Comparison of ENCODE assay signal across 8 cellular contexts in the genomic region with DNA sequence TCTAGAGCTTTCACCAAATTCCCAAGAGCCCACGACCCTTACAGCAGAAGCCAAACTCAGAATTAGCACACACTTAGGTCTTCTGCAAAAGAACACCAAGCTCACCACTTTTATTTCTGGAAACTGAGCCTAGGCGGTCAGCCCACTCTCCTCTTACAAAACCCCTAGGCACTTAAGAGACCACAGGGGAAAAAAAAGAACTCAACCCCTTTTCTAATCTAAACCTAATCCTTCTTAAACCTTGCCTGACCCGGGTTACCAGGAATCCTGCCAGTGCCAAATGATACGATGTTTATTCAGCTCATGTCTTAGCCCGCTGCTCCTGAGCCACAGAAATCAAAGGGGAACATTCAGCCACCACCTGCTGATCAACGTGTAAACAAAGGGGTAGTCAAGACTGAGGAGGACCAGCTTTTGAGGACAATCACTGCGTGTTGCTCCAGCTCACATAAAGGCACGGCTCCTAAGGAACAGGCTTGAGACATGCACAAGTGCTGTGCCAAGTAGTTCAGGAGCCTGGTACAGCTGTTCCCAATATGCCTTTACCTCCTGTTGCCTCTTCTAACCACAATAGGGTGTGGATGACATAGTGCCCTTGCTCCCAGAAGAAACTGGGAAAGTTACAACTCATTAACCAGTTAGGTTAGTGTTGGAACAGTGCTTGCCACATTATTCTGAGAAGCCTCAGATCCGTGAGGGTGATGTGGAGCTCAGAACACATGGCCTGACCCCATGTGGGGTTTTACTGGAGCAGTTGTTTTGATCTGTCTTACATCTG. TPM values are rescaled to one million over a fixed set of nuclear protein-coding genes. Genes with fewer than 3 reads are reported as not detected.
A peak's percentile ranks its signal among the peaks of the same experiment; 100 is the strongest.
DNase-seq lines count a peak whose midpoint lies in the region; ATAC-seq, FAIRE-seq and TF ChIP-seq lines count a peak whose summit lies in the region.

No MANE protein-coding gene starts in this region.

- no peaks in the 10 kb centered on the region for H3K9me3 Mint-ChIP-seq in astrocyte (ENCODE audit: unreplicated experiment)
- no peaks in the 10 kb centered on the region for H3K9me3 Mint-ChIP-seq in activated CD4-positive, alpha-beta memory T cell treated with anti-CD3 and anti-CD28 coated beads for 36 hours

- no peak for TF ChIP-seq POLR2A in A549 (IDR thresholded peaks at IDR 0.05; ENCODE audit: low read length)

- no peaks in the 10 kb centered on the region for H4K20me1 ChIP-seq in astrocyte (ENCODE audit: insufficient read depth, low read length)

- H3K4me1 ChIP-seq in A549 = peaks cover 51% of the 10 kb centered on the region
- H3K4me1 ChIP-seq in astrocyte (ENCODE audit: insufficient read depth, low read length) = peaks cover 17% of the 10 kb centered on the region
- peaks cover 8 to 16% of the 10 kb centered on the region in 2 donors for H3K4me1 ChIP-seq in kidney (ENCODE audit: control insufficient read depth in 1 of 2, insufficient read depth in 1 of 2, low read depth in 1 of 2, low read length in 2 of 2)
- peaks cover 10 to 20% of the 10 kb centered on the region in 2 donors for H3K4me1 ChIP-seq in thoracic aorta (ENCODE audit: control insufficient read depth in 1 of 2, low read depth in 2 of 2)
- H3K4me1 ChIP-seq in effector memory CD4-positive, alpha-beta T cell (ENCODE audit: control insufficient read depth, insufficient read depth, low read length, poor library complexity, severe bottlenecking) = no peaks in the 10 kb centered on the region

- peak; percentile 34 to 61; a peak in 3 of 5 replicates for TF ChIP-seq EP300 in A549 (IDR thresholded peaks at IDR 0.05)

- H3K27ac Mint-ChIP-seq in astrocyte (ENCODE audit: unreplicated experiment) = peak overlapping the region; percentile 9
- no peak overlapping the region for H3K27ac Mint-ChIP-seq in activated CD4-positive, alpha-beta memory T cell treated with anti-CD3 and anti-CD28 coated beads for 36 hours

- H3K79me2 ChIP-seq in astrocyte (ENCODE audit: insufficient read depth, low read length) = no peaks in the 10 kb centered on the region

- H3K27me3 ChIP-seq in astrocyte (ENCODE audit: insufficient read depth, low read length) (no peaks in the 10 kb centered on the region), thoracic aorta (replicated peaks; ENCODE audit: insufficient read depth) (no peaks in the 10 kb centered on the region)
- no peaks in the 10 kb centered on the region for H3K27me3 ChIP-seq in effector memory CD4-positive, alpha-beta T cell (replicated peaks; ENCODE audit: control insufficient read depth, insufficient read depth, low read length, poor library complexity, severe bottlenecking)

- H2AFZ ChIP-seq in astrocyte (ENCODE audit: low read depth, low read length) = no peak overlapping the region

- H3K4me3 ChIP-seq in A549 (peak overlapping the region; percentile 22; the same call in 2 of the 3 replicates), astrocyte (ENCODE audit: insufficient read depth, low read depth, low read length) (no peak overlapping the region), kidney (ENCODE audit: low read length in 2 of 2) (peak overlapping the region in 1 of 2 donors; percentile 42), thoracic aorta (peak overlapping the region; percentile 53)
- H3K4me3 ChIP-seq in effector memory CD4-positive, alpha-beta T cell (ENCODE audit: insufficient read depth, low read depth, low read length, poor library complexity, severe bottlenecking) = no peak overlapping the region

- H3K36me3 Mint-ChIP-seq in astrocyte (ENCODE audit: low read depth, unreplicated experiment) = no peaks in the 10 kb centered on the region
- H3K36me3 Mint-ChIP-seq in activated CD4-positive, alpha-beta memory T cell treated with anti-CD3 and anti-CD28 coated beads for 36 hours = no peaks in the 10 kb centered on the region

- no peaks in the 10 kb centered on the region for H3K9me3 ChIP-seq in A549
- H3K9me3 ChIP-seq in astrocyte (ENCODE audit: insufficient read depth, low read depth, low read length) = no peaks in the 10 kb centered on the region
- H3K9me3 ChIP-seq in kidney (ENCODE audit: control insufficient read depth in 1 of 2, low read length in 2 of 2) = no peaks in the 10 kb centered on the region
- no peaks in the 10 kb centered on the region for H3K9me3 ChIP-seq in thoracic aorta
- no peaks in the 10 kb centered on the region for H3K9me3 ChIP-seq in effector memory CD4-positive, alpha-beta T cell (ENCODE audit: control insufficient read depth, low read length)

- intact Hi-C loops in kidney (cut with DNase I) = no loop called here
- intact Hi-C loops in activated CD4-positive, alpha-beta memory T cell treated with anti-CD3 and anti-CD28 coated beads for 36 hours (cut with micrococcal nuclease) = no loop called here

- no peaks in the 10 kb centered on the region for H3K36me3 ChIP-seq in astrocyte (ENCODE audit: insufficient read depth, low read length)
- no peaks in the 10 kb centered on the region for H3K36me3 ChIP-seq in kidney (ENCODE audit: control insufficient read depth in 1 of 2, insufficient read depth in 2 of 2, low read length in 2 of 2)
- H3K36me3 ChIP-seq in thoracic aorta = no peaks in the 10 kb centered on the region
- no peaks in the 10 kb centered on the region for H3K36me3 ChIP-seq in effector memory CD4-positive, alpha-beta T cell (ENCODE audit: control insufficient read depth, insufficient read depth, low read length)

- ATAC-seq in A549 (peak; percentile 87 to 91), thoracic aorta (ENCODE audit: insufficient number of reproducible peaks, low FRiP score, low read depth) (no peak)

- POLR2A ChIA-PET in A549 (lab: Yijun Ruan, JAX) = interaction anchor here (0.7 to 3.1 kb wide), 11 partner anchors 9 to 49 kb away, joined by 3 to 48 read pairs (median 5); partner anchors contain the start of gene ZFAND5
- POLR2A ChIA-PET in activated CD4-positive, alpha-beta memory T cell treated with anti-CD3 and anti-CD28 coated beads for 36 hours (lab: Charles Lee) = interaction anchor here (0.5 kb wide), 1 partner anchor 297 kb away, joined by 3 read pairs; no protein-coding TSS in a partner anchor

- FAIRE-seq in A549 (lab: Jason Lieb, UNC) = peak; percentile 99
- no peak for FAIRE-seq in astrocyte (lab: Jason Lieb, UNC)
- FAIRE-seq in kidney (lab: Jason Lieb, UNC) = no peak

- H3K4me3 Mint-ChIP-seq in astrocyte (ENCODE audit: unreplicated experiment) = no peak overlapping the region
- H3K4me3 Mint-ChIP-seq in activated CD4-positive, alpha-beta memory T cell treated with anti-CD3 and anti-CD28 coated beads for 36 hours = no peak overlapping the region

- TF ChIP-seq CTCF in A549 (IDR thresholded peaks at IDR 0.05) = no peak
- no peak for TF ChIP-seq CTCF in astrocyte (IDR thresholded peaks at IDR 0.05; ENCODE audit: insufficient read depth, low read depth, low read length)
- no peak for TF ChIP-seq CTCF in kidney (IDR thresholded peaks at IDR 0.05; ENCODE audit: borderline replicate concordance, extremely low read depth, insufficient read depth)
- no peak for TF ChIP-seq CTCF in thoracic aorta (IDR thresholded peaks at IDR 0.05)

- DNase-seq in A549 (ENCODE audit: low read depth in 1 of 2, low spot score in 1 of 2) (peak; percentile 40 to 91), HT1080 (ENCODE audit: low read depth) (peak; percentile 32), astrocyte (ENCODE audit: low read depth) (peak; percentile 56), kidney (peak; percentile 72), thoracic aorta (ENCODE audit: low spot score) (no peak)
- DNase-seq in activated CD4-positive, alpha-beta memory T cell treated with anti-CD3 and anti-CD28 coated beads for 36 hours = no peak
- DNase-seq in effector memory CD4-positive, alpha-beta T cell = no peak
- no peak for DNase-seq in activated CD4-positive, alpha-beta T cell treated with anti-CD3 and anti-CD28 coated beads for 1 hour

- H3K27me3 Mint-ChIP-seq in astrocyte (ENCODE audit: low read depth, unreplicated experiment) = no peaks in the 10 kb centered on the region
- no peaks in the 10 kb centered on the region for H3K27me3 Mint-ChIP-seq in activated CD4-positive, alpha-beta memory T cell treated with anti-CD3 and anti-CD28 coated beads for 36 hours

- peak overlapping the region; percentile 18 for H3K9ac ChIP-seq in astrocyte (ENCODE audit: low read length)
- H3K9ac ChIP-seq in kidney (ENCODE audit: low read length in 2 of 2) = peak overlapping the region in 1 of 2 donors; percentile 46

- CTCF ChIA-PET in A549 (lab: Yijun Ruan, JAX) = interaction anchor here (0.7 to 3.2 kb wide), 14 partner anchors 10 to 507 kb away, joined by 3 to 17 read pairs (median 4); no protein-coding TSS in a partner anchor
- CTCF ChIA-PET in activated CD4-positive, alpha-beta memory T cell treated with anti-CD3 and anti-CD28 coated beads for 36 hours (lab: Charles Lee) = interaction anchor here (0.8 to 1.6 kb wide), 4 partner anchors 11 to 507 kb away, joined by 3 read pairs; no protein-coding TSS in a partner anchor

- peak overlapping the region; percentile 81 for H3K4me2 ChIP-seq in A549
- H3K4me2 ChIP-seq in astrocyte (ENCODE audit: low read length) = peak overlapping the region; percentile 81

- WGBS in A549 (ENCODE audit: missing lambda C conversion rate) = 0% methylated on average over 9 of the region's 9 CpGs

- H3K27ac ChIP-seq in A549 (peak overlapping the region; percentile 87 to 90), astrocyte (ENCODE audit: low read depth, low read length) (no peak overlapping the region), kidney (ENCODE audit: low read depth in 2 of 2, low read length in 2 of 2) (peak overlapping the region; percentile 68 to 71), thoracic aorta (peak overlapping the region; percentile 34 to 43)
- no peak overlapping the region for H3K27ac ChIP-seq in effector memory CD4-positive, alpha-beta T cell (ENCODE audit: insufficient read depth, low read length, poor library complexity, severe bottlenecking)

- TF ChIP-seq RAD21 in A549 (conservative IDR thresholded peaks at IDR 0.05 in 1 of 2, IDR thresholded peaks at IDR 0.05 in 1 of 2) = no peak; a peak in 1 of 5 replicates

- peaks cover 9% of the 10 kb centered on the region for H3K4me1 Mint-ChIP-seq in astrocyte (ENCODE audit: low read depth, unreplicated experiment)
- no peaks in the 10 kb centered on the region for H3K4me1 Mint-ChIP-seq in activated CD4-positive, alpha-beta memory T cell treated with anti-CD3 and anti-CD28 coated beads for 36 hours (ENCODE audit: low read depth)

TF ChIP-seq in A549, 52 proteins besides CTCF, POLR2A, EP300 and RAD21 (continues in another document):
- no peak for TF ChIP-seq KDM5A (IDR thresholded peaks at IDR 0.05)

RNA-seq across cellular contexts. Expression of gene ZFAND5, which starts 49.3 kb away (rescaled TPM):
- polyA plus RNA-seq in A549 (2011; rRNA removed) = 234 and 315 TPM in 2 replicates
- 94.0 and 129 TPM in 2 replicates for polyA plus RNA-seq in A549 (2012; cell fraction: cytosol; rRNA removed)
- polyA plus RNA-seq in A549 (2012; cell fraction: nucleus; rRNA removed) = 92.3 and 99.3 TPM in 2 replicates
- polyA plus RNA-seq in A549 (2017; fragmentation: RNase III; extraction: RNeasy Plus Mini Kit Qiagen cat#74134 plus additional on column Dnase treatment) = 126 to 136 TPM (median 135 TPM) in 3 replicates
- polyA minus RNA-seq in A549 (2011; rRNA and poly(A)+ RNA removed) = 74.6 and 81.9 TPM in 2 replicates
- 93.4 and 112 TPM in 2 replicates for total RNA-seq in HT1080 (2014; rRNA removed; shearing (Covaris generic))
- polyA plus RNA-seq in HT1080 (2015; cell fraction: cytosol; rRNA removed) = 110 and 120 TPM in 2 replicates
- polyA plus RNA-seq in HT1080 (2015; cell fraction: nucleus; rRNA removed) = 138 and 149 TPM in 2 replicates
- total RNA-seq in astrocyte = 167 and 181 TPM in 2 replicates
- total RNA-seq in kidney = 218 TPM
- polyA plus RNA-seq in kidney (ENCODE audit: insufficient read depth, low read depth, low replicate concordance) = 88.8 TPM
- 100 to 1,000 TPM; 160 to 195 TPM for total RNA-seq in thoracic aorta
- 10 to 100 TPM; 92.4 to 93.8 TPM for total RNA-seq in activated CD4-positive, alpha-beta memory T cell treated with anti-CD3 and anti-CD28 coated beads for 36 hours

Comparison
In these comparisons a context has a peak if more than half of its experiments do, and no peak if none do; other contexts are left out.
1. DNase-seq: peak in A549 (2 of 2), HT1080 (single experiment), astrocyte (single experiment) and kidney (single experiment); none in thoracic aorta (single experiment), activated CD4-positive, alpha-beta memory T cell treated with anti-CD3 and anti-CD28 coated beads for 36 hours (single experiment), effector memory CD4-positive, alpha-beta T cell (0 of 3) and activated CD4-positive, alpha-beta T cell treated with anti-CD3 and anti-CD28 coated beads for 1 hour (single experiment).
2. H3K27ac ChIP-seq: peak in A549 (2 of 2), kidney (2 of 2) and thoracic aorta (2 of 2); none in astrocyte (single experiment) and effector memory CD4-positive, alpha-beta T cell (single experiment).
3. H3K4me3 ChIP-seq: peak in A549 (single experiment) and thoracic aorta (single experiment); none in astrocyte (single experiment) and effector memory CD4-positive, alpha-beta T cell (single experiment).